Comparison of ENCODE assay signal across 16 cellular contexts in the genomic region with DNA sequence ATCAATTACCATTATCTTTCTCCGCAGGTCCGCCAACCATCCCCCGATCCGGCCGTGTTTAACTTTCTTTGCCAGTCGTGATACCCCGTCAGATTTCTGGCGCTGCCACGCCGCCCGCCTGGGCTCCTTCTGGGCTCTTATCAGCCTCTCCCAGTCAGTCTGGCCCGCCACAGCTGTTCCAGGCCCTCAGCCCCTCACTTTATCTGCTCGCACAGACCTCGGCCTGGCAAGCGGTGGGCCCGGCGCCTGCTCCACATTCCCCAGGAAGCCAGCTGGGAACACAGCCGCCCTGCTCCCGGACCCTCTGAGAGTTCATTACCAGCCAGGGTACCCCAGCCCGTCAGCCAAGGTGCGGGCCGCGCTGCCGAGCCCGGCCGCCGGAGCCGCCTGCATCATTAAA.
A peak's percentile ranks its signal among the peaks of the same experiment; 100 is the strongest.
DNase-seq lines count a peak whose midpoint lies in the region; TF ChIP-seq lines count a peak whose summit lies in the region.
"Had no signal": no experiment of that assay in that cellular context is flagged by ENCODE, and none has a peak within 500 bp of the region (broad histone marks: within the 10 kb centered on the region; RNA-seq: fewer than 3 reads in every experiment).

No MANE protein-coding gene starts in this region.

- H3K79me2 ChIP-seq in smooth muscle cell (ENCODE audit: low read depth) = no peaks in the 10 kb centered on the region

- H3K27ac ChIP-seq in ascending aorta (peak overlapping the region; percentile 88 to 89), iPS-18a (ENCODE audit: low read length) (peak overlapping the region; percentile 63), smooth muscle cell (ENCODE audit: low read depth) (peak overlapping the region; percentile 56)
- H3K27ac ChIP-seq: colonic mucosa had no signal

- H3K9ac ChIP-seq in iPS-18a (ENCODE audit: low read length) (peak overlapping the region; percentile 51), smooth muscle cell (ENCODE audit: low read depth) (peak overlapping the region; percentile 31)

- H3K27me3 ChIP-seq in ascending aorta = no peaks in the 10 kb centered on the region
- H3K27me3 ChIP-seq in iPS-18a (ENCODE audit: control insufficient read depth, insufficient read depth, low read length) = no peaks in the 10 kb centered on the region
- no peaks in the 10 kb centered on the region for H3K27me3 ChIP-seq in smooth muscle cell (ENCODE audit: low read depth)
- H3K27me3 ChIP-seq: colonic mucosa had no signal

- H3K9me3 ChIP-seq in ascending aorta (no peaks in the 10 kb centered on the region), iPS-18a (ENCODE audit: control insufficient read depth, low read depth, low read length) (no peaks in the 10 kb centered on the region), smooth muscle cell (replicated peaks; ENCODE audit: low read depth) (no peaks in the 10 kb centered on the region)
- H3K9me3 ChIP-seq: colonic mucosa, left lung, stomach had no signal

- H3K4me3 ChIP-seq in ascending aorta (peak overlapping the region; percentile 28 to 60), iPS-18a (ENCODE audit: low read length) (no peak overlapping the region), smooth muscle cell (peak overlapping the region; percentile 29)
- H3K4me3 ChIP-seq: colonic mucosa, left lung, stomach had no signal

- intact Hi-C loops in ascending aorta (cut with DNase I) = loop anchor here (2.0 to 5.0 kb wide), 3 partner anchors 46 to 454 kb away; a partner anchor contains a TSS

- peak; percentile 49 for DNase-seq in NCI-H1092 (lab: John Stamatoyannopoulos, UW)
- DNase-seq in ascending aorta (ENCODE audit: low spot score in 2 of 2) = no peak
- no peak for DNase-seq in smooth muscle cell (lab: John Stamatoyannopoulos, UW; ENCODE audit: unreplicated experiment)
- DNase-seq in DMS114 treated with DMSO at 0.1 percent for 48 hours (lab: John Stamatoyannopoulos, UW; ENCODE audit: unreplicated experiment) = no peak
- no peak for DNase-seq in iPS-NIHi7 (ENCODE audit: extremely low spot score)
- DNase-seq in DMS153 (lab: John Stamatoyannopoulos, UW) = no peak
- DNase-seq in GM13977 (ENCODE audit: low spot score) = no peak
- DNase-seq: activated CD4-positive, alpha-beta T cell treated with anti-CD3 and anti-CD28 coated beads, Interleukin-2, amount 50 U/mL, for 4 hours; activated naive CD4-positive, alpha-beta T cell treated with anti-CD3 and anti-CD28 coated beads for 36 hours; CD8-positive, alpha-beta T cell; colonic mucosa; left lung; NCI-H1417 treated with DMSO at 0.1 percent for 48 hours; stomach; T-helper 1 cell had no signal

- H2AFZ ChIP-seq in smooth muscle cell (ENCODE audit: low read depth) = peak overlapping the region; percentile 58

- TF ChIP-seq CTCF in ascending aorta (IDR thresholded peaks at IDR 0.05) (no peak), smooth muscle cell (IDR thresholded peaks at IDR 0.05; ENCODE audit: borderline replicate concordance, insufficient read depth, poor library complexity, severe bottlenecking) (no peak), GM13977 (IDR thresholded peaks at IDR 0.05; ENCODE audit: extremely low read depth, insufficient read depth, missing control alignments) (no peak)

- in situ Hi-C loops in GM13977 (cut with MboI; ENCODE audit: low pct_unique_long_range_greater_than_20kb, low sequenced_read_pairs, unreplicated experiment) = no loop called here

- H3K4me1 ChIP-seq in ascending aorta (peaks cover 7 to 25% of the 10 kb centered on the region in 2 donors), iPS-18a (ENCODE audit: control insufficient read depth, low read depth, low read length) (peaks cover 78% of the 10 kb centered on the region), smooth muscle cell (ENCODE audit: low read depth) (peaks cover 78% of the 10 kb centered on the region)
- H3K4me1 ChIP-seq: colonic mucosa had no signal

- 24% methylated on average over 28 of the region's 28 CpGs for WGBS in smooth muscle cell (ENCODE audit: low lambda C conversion rate)

- no peaks in the 10 kb centered on the region for H4K20me1 ChIP-seq in smooth muscle cell (ENCODE audit: low read depth)

- no peaks in the 10 kb centered on the region for H3K36me3 ChIP-seq in ascending aorta
- H3K36me3 ChIP-seq in iPS-18a (ENCODE audit: control insufficient read depth, low read depth, low read length) = no peaks in the 10 kb centered on the region
- no peaks in the 10 kb centered on the region for H3K36me3 ChIP-seq in smooth muscle cell (ENCODE audit: low read depth)
- H3K36me3 ChIP-seq: colonic mucosa, left lung, stomach had no signal

- H3K4me2 ChIP-seq in smooth muscle cell = peak overlapping the region; percentile 83

- H3F3A ChIP-seq in smooth muscle cell (ENCODE audit: low read depth) = peaks cover 17% of the 10 kb centered on the region
